ENCODE assay signal across 1 cellular context in genomic region chr22:31753634-31754471, GRCh38.
A peak's percentile ranks its signal among the peaks of the same experiment; 100 is the strongest.
TF ChIP-seq lines count a peak whose summit lies in the region.

DEPDC5 (plus strand) TSS chr22:31754019; CDS start chr22:31754922, 903 bp downstream.

TF ChIP-seq in HepG2, 621 proteins besides CTCF, POLR2A, EP300 and RAD21 (continued from another document and continues in another):
- TF ChIP-seq TEF (CRISPR knock-in tag; IDR thresholded peaks at IDR 0.05) (no peak), THAP7 (CRISPR knock-in tag; IDR thresholded peaks at IDR 0.05) (no peak; the same call in 1 of the 2 replicates), HOXD1 (CRISPR knock-in tag; IDR thresholded peaks at IDR 0.05) (no peak), TIGD3 (CRISPR knock-in tag; IDR thresholded peaks at IDR 0.05; ENCODE audit: borderline replicate concordance) (no peak), HNRNPH1 (optimal IDR thresholded peaks at IDR 0.05; ENCODE audit: low read depth, low read length) (no peak), KDM4B (CRISPR knock-in tag; IDR thresholded peaks at IDR 0.05) (peak; percentile 41; the same call in 1 of the 2 replicates), ZNF34 (CRISPR knock-in tag; IDR thresholded peaks at IDR 0.05; ENCODE audit: borderline replicate concordance) (no peak), RORA (CRISPR knock-in tag; IDR thresholded peaks at IDR 0.05) (no peak), ADNP (CRISPR knock-in tag; IDR thresholded peaks at IDR 0.05) (peak; percentile 88), ZNF652 (CRISPR knock-in tag; IDR thresholded peaks at IDR 0.05; ENCODE audit: borderline replicate concordance, low read depth) (no peak), THAP11 (CRISPR knock-in tag; IDR thresholded peaks at IDR 0.05) (peak; percentile 93), ZNF740 (CRISPR knock-in tag; IDR thresholded peaks at IDR 0.05) (peak; percentile 49; the same call in 1 of the 2 replicates), FOXP4 (CRISPR knock-in tag; IDR thresholded peaks at IDR 0.05) (peak; percentile 35; the same call in 1 of the 2 replicates), NBN (conservative IDR thresholded peaks at IDR 0.05) (no peak), ZNF17 (CRISPR knock-in tag; IDR thresholded peaks at IDR 0.05) (no peak), CENPT (CRISPR knock-in tag; IDR thresholded peaks at IDR 0.05; ENCODE audit: low read depth) (no peak), ERF (CRISPR knock-in tag; IDR thresholded peaks at IDR 0.05) (peak; percentile 51; the same call in 1 of the 2 replicates), ZSCAN21 (CRISPR knock-in tag; IDR thresholded peaks at IDR 0.05; ENCODE audit: borderline replicate concordance) (peak; percentile 36; the same call in 1 of the 2 replicates), PRPF4 (IDR thresholded peaks at IDR 0.05; ENCODE audit: low read depth, low read length, poor library complexity, severe bottlenecking) (no peak), SIN3A (IDR thresholded peaks at IDR 0.05; ENCODE audit: borderline replicate concordance, low read depth, low read length) (peak; percentile 86; the same call in 1 of the 2 replicates), BRD4 (CRISPR knock-in tag; IDR thresholded peaks at IDR 0.05) (peak; percentile 16; the same call in 1 of the 2 replicates), CEBPG (CRISPR knock-in tag; IDR thresholded peaks at IDR 0.05) (peak; percentile 14; the same call in 1 of the 2 replicates), ZNF160 (CRISPR knock-in tag; IDR thresholded peaks at IDR 0.05) (no peak), ZSCAN31 (CRISPR knock-in tag; IDR thresholded peaks at IDR 0.05; ENCODE audit: low read depth) (no peak; the same call in 1 of the 2 replicates), MLXIP (CRISPR knock-in tag; IDR thresholded peaks at IDR 0.05; ENCODE audit: borderline replicate concordance) (peak; percentile 41; the same call in 1 of the 2 replicates), MATR3 (CRISPR knock-in tag; IDR thresholded peaks at IDR 0.05) (no peak), ISX (CRISPR knock-in tag; conservative IDR thresholded peaks at IDR 0.05) (0 out of 2 replicates have a peak, but pooled peaks have one; percentile 59), ZNF615 (CRISPR knock-in tag; IDR thresholded peaks at IDR 0.05; ENCODE audit: borderline replicate concordance) (no peak), ZNF451 (CRISPR knock-in tag; IDR thresholded peaks at IDR 0.05) (no peak), ZNF124 (CRISPR knock-in tag; IDR thresholded peaks at IDR 0.05) (peak; percentile 42), SCMH1 (CRISPR knock-in tag; IDR thresholded peaks at IDR 0.05; ENCODE audit: borderline replicate concordance) (no peak), MIXL1 (CRISPR knock-in tag; IDR thresholded peaks at IDR 0.05) (peak; percentile 80), ZNF496 (CRISPR knock-in tag; IDR thresholded peaks at IDR 0.05; ENCODE audit: insufficient replicate concordance) (no peak), TOE1 (CRISPR knock-in tag; IDR thresholded peaks at IDR 0.05) (no peak), ZNF547 (CRISPR knock-in tag; IDR thresholded peaks at IDR 0.05) (peak; percentile 46; the same call in 1 of the 2 replicates), ZNF251 (CRISPR knock-in tag; IDR thresholded peaks at IDR 0.05) (no peak), SRSF9 (IDR thresholded peaks at IDR 0.05; ENCODE audit: borderline replicate concordance, insufficient read depth, low read depth, low read length, poor library complexity, severe bottlenecking) (no peak), PBX3 (CRISPR knock-in tag; IDR thresholded peaks at IDR 0.05; ENCODE audit: borderline replicate concordance) (no peak)
- TF ChIP-seq, protein P1, sequence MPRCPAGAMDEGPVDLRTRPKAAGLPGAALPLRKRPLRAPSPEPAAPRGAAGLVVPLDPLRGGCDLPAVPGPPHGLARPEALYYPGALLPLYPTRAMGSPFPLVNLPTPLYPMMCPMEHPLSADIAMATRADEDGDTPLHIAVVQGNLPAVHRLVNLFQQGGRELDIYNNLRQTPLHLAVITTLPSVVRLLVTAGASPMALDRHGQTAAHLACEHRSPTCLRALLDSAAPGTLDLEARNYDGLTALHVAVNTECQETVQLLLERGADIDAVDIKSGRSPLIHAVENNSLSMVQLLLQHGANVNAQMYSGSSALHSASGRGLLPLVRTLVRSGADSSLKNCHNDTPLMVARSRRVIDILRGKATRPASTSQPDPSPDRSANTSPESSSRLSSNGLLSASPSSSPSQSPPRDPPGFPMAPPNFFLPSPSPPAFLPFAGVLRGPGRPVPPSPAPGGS (CRISPR knock-in tag; IDR thresholded peaks at IDR 0.05), result no peak
- TF ChIP-seq, protein P2, sequence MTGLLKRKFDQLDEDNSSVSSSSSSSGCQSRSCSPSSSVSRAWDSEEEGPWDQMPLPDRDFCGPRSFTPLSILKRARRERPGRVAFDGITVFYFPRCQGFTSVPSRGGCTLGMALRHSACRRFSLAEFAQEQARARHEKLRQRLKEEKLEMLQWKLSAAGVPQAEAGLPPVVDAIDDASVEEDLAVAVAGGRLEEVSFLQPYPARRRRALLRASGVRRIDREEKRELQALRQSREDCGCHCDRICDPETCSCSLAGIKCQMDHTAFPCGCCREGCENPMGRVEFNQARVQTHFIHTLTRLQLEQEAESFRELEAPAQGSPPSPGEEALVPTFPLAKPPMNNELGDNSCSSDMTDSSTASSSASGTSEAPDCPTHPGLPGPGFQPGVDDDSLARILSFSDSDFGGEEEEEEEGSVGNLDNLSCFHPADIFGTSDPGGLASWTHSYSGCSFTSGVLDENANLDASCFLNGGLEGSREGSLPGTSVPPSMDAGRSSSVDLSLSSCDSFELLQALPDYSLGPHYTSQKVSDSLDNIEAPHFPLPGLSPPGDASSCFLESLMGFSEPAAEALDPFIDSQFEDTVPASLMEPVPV (CRISPR knock-in tag; IDR thresholded peaks at IDR 0.05), result no peak
- TF ChIP-seq, protein P3, sequence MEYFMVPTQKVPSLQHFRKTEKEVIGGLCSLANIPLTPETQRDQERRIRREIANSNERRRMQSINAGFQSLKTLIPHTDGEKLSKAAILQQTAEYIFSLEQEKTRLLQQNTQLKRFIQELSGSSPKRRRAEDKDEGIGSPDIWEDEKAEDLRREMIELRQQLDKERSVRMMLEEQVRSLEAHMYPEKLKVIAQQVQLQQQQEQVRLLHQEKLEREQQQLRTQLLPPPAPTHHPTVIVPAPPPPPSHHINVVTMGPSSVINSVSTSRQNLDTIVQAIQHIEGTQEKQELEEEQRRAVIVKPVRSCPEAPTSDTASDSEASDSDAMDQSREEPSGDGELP (IDR thresholded peaks at IDR 0.05; ENCODE audit: borderline replicate concordance, low read depth), result peak; percentile 60; the same call in 1 of the 2 replicates
- TF ChIP-seq, protein P4, sequence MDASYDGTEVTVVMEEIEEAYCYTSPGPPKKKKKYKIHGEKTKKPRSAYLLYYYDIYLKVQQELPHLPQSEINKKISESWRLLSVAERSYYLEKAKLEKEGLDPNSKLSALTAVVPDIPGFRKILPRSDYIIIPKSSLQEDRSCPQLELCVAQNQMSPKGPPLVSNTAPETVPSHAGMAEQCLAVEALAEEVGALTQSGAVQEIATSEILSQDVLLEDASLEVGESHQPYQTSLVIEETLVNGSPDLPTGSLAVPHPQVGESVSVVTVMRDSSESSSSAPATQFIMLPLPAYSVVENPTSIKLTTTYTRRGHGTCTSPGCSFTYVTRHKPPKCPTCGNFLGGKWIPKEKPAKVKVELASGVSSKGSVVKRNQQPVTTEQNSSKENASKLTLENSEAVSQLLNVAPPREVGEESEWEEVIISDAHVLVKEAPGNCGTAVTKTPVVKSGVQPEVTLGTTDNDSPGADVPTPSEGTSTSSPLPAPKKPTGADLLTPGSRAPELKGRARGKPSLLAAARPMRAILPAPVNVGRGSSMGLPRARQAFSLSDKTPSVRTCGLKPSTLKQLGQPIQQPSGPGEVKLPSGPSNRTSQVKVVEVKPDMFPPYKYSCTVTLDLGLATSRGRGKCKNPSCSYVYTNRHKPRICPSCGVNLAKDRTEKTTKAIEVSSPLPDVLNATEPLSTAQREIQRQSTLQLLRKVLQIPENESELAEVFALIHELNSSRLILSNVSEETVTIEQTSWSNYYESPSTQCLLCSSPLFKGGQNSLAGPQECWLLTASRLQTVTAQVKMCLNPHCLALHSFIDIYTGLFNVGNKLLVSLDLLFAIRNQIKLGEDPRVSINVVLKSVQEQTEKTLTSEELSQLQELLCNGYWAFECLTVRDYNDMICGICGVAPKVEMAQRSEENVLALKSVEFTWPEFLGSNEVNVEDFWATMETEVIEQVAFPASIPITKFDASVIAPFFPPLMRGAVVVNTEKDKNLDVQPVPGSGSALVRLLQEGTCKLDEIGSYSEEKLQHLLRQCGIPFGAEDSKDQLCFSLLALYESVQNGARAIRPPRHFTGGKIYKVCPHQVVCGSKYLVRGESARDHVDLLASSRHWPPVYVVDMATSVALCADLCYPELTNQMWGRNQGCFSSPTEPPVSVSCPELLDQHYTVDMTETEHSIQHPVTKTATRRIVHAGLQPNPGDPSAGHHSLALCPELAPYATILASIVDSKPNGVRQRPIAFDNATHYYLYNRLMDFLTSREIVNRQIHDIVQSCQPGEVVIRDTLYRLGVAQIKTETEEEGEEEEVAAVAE (CRISPR knock-in tag; IDR thresholded peaks at IDR 0.05; ENCODE audit: borderline replicate concordance), result no peak
- TF ChIP-seq, protein P5, sequence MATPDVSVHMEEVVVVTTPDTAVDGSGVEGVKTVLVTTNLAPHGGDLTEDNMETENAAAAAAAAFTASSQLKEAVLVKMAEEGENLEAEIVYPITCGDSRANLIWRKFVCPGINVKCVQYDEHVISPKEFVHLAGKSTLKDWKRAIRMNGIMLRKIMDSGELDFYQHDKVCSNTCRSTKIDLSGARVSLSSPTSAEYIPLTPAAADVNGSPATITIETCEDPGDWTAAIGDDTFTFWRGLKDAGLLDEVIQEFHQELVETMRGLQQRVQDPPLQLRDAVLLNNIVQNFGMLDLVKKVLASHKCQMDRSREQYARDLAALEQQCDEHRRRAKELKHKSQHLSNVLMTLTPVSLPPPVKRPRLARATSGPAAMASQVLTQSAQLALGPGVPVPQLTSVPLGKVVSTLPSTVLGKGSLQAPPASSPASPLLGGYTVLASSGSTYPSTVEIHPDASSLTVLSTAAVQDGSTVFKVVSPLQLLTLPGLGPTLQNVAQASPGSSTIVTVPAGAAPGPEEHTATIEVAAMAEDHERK (CRISPR knock-in tag; IDR thresholded peaks at IDR 0.05; ENCODE audit: low read depth), result no peak
